Comparison of ENCODE assay signal across 8 cellular contexts in the genomic region with DNA sequence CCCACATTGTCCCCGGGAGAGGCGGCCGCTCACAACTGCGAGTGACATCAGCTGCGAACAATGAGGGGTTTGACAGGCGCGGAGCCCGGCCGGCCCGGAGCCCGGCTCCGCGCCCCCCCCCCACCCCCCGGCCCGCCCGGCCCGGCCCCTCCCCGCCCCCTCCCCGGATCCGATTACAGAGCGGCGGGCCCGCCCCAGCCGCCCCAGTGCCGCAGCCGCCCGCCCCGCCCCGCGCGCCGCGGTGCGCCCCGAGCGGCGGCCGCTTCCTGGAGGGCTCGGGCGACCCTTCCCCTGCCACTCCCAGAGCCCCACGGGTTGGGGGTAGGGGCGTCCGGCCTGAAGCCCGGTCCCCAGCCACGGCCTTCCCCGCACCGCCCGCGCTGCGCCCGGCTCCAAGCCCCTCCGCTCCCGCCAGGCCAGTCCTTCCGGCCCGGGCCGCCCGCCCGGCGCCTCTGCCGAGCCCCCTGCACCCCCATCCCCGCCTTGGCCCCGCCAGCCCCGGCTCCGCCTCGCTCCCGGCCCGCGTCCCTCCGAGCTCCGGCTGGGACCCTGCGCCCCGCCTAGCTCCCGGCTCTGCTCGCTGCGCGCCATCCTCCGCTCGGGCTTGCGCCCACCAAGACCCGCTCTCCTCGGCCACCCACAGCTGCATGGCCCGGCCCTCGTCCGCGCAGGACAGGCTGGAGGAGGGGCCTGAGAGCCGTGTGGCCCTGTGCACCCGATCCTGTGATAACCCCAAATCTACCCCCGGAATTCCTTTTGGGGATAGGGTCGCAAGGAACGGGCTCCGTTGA. TPM values are rescaled to one million over a fixed set of nuclear protein-coding genes. Genes with fewer than 3 reads are reported as not detected.
DNase-seq lines count a peak whose midpoint lies in the region; ATAC-seq and TF ChIP-seq lines count a peak whose summit lies in the region.

A gene (minus strand): TSS at position 71 of the 791 bp plus-strand sequence. CDS start 6,214 bp downstream, outside the sequence.

- H3K9ac ChIP-seq in mesendoderm (ENCODE audit: low read length) = peak within 1 kb of the TSS; percentile 92

- peak within 1 kb of the TSS; percentile 95 for H3K18ac ChIP-seq in mesendoderm (ENCODE audit: low read length)

- peak within 1 kb of the TSS; percentile 76 for H3K4me2 ChIP-seq in mesendoderm (ENCODE audit: low read length)

- H3K56ac ChIP-seq in mesendoderm (ENCODE audit: low read length) = peak within 1 kb of the TSS; percentile 94

- H2BK15ac ChIP-seq in mesendoderm (replicated peaks; ENCODE audit: low read depth) = no peak within 1 kb of the TSS

- no peaks in the 10 kb centered on the region for H3K9me3 ChIP-seq in A673 (ENCODE audit: low read depth, low read length, poor library complexity, severe bottlenecking)

- in situ Hi-C loops in endometrial microvascular endothelial cells (cut with HindIII; ENCODE audit: inconsistent ontology term, low pct_unique_long_range_greater_than_20kb, low sequenced_read_pairs) = no loop called here

- peak within 1 kb of the TSS; percentile 99 for H3K4ac ChIP-seq in mesendoderm (ENCODE audit: low read depth, low read length)

- H3K27ac ChIP-seq in A673 (ENCODE audit: low read depth, low read length, poor library complexity, severe bottlenecking) (peak within 1 kb of the TSS; percentile 30), mesendoderm (ENCODE audit: low read depth, low read length) (peak within 1 kb of the TSS; percentile 91), substantia nigra (ENCODE audit: low read depth, low read length, poor library complexity, severe bottlenecking) (peak within 1 kb of the TSS; percentile 99)

- WGBS in mesendoderm (ENCODE audit: extremely low coverage, insufficient coverage, low lambda C conversion rate) = no CpG with 5 or more reads among the region's 91 CpGs

- H4K8ac ChIP-seq in mesendoderm (ENCODE audit: low read depth, low read length) = peak within 1 kb of the TSS; percentile 77

- peak within 1 kb of the TSS; percentile 69 for H2AK5ac ChIP-seq in mesendoderm (ENCODE audit: low read length)

- H3K79me1 ChIP-seq in mesendoderm (ENCODE audit: low read length) = peaks cover 6% of the 10 kb centered on the region

- H3K4me3 ChIP-seq in A673 (ENCODE audit: low read depth, low read length, poor library complexity, severe bottlenecking) (peak within 1 kb of the TSS; percentile 53), mesendoderm (ENCODE audit: low read length) (peak within 1 kb of the TSS; percentile 55)

- no peaks in the 10 kb centered on the region for H3K79me2 ChIP-seq in mesendoderm (ENCODE audit: control insufficient read depth, insufficient read depth, low read length)

- no TSS peak for BruUV-seq in A673 (replicated peaks; lab: Mats Ljungman, UMichigan)

- intact Hi-C loops in A673 (cut with micrococcal nuclease; ENCODE audit: unreplicated experiment) = no loop called here

- ATAC-seq in GM18498 (IDR thresholded peaks at IDR 0.05; ENCODE audit: unreplicated experiment) = peak; percentile 67

- peak within 1 kb of the TSS; percentile 83 for H3K23ac ChIP-seq in mesendoderm (ENCODE audit: low read length)

- TF ChIP-seq CTCF in A673 (conservative IDR thresholded peaks at IDR 0.05; ENCODE audit: low read depth, low read length) = no peak

- CTCF ChIA-PET in A673 (lab: Charles Lee) = interaction anchor here (0.6 kb wide), 4 partner anchors 63 to 1352 kb away, joined by 3 to 9 read pairs (median 4); no protein-coding TSS in a partner anchor

- POLR2A ChIA-PET in A673 (lab: Charles Lee; ENCODE audit: low non-redundant PET) = interaction anchor here (0.6 to 0.7 kb wide), 2 partner anchors 37 to 235 kb away, joined by 3 to 5 read pairs; no protein-coding TSS in a partner anchor

- H3K27me3 ChIP-seq in A673 (replicated peaks; ENCODE audit: insufficient read depth, low read depth, low read length, poor library complexity) = no peaks in the 10 kb centered on the region
- H3K27me3 ChIP-seq in mesendoderm (ENCODE audit: insufficient read depth, low read length, poor library complexity) = no peaks in the 10 kb centered on the region

- H3K36me3 ChIP-seq in A673 (ENCODE audit: insufficient read depth, low read length, poor library complexity, severe bottlenecking) (no peaks in the 10 kb centered on the region), mesendoderm (ENCODE audit: control insufficient read depth, insufficient read depth, low read length) (no peaks in the 10 kb centered on the region)

- DNase-seq in A673 (ENCODE audit: low spot score) = no peak
- peak; percentile 78 for DNase-seq in HuH-7 (ENCODE audit: low spot score)
- peak; percentile 22 for DNase-seq in activated CD4-positive, alpha-beta T cell treated with anti-CD3 and anti-CD28 coated beads, Interleukin-2, amount 50 U/mL, for 1 hour
- peak; percentile 82 for DNase-seq in mesendoderm
- DNase-seq in substantia nigra (lab: John Stamatoyannopoulos, UW) = peak in 48 of 49 donors; percentile 19 to 90 (median 78)
- no peak for DNase-seq in epidermal melanocyte (ENCODE audit: insufficient read length, low spot score)

- peak within 1 kb of the TSS; percentile 42 for H4K5ac ChIP-seq in mesendoderm (ENCODE audit: low read length)

- peak within 1 kb of the TSS; percentile 86 for H2BK5ac ChIP-seq in mesendoderm (ENCODE audit: low read length)

- H3K4me1 ChIP-seq in A673 (ENCODE audit: insufficient read depth, low read length, poor library complexity, severe bottlenecking) (no peaks in the 10 kb centered on the region), mesendoderm (ENCODE audit: control insufficient read depth, low read depth, low read length) (peaks cover 13% of the 10 kb centered on the region)

- H2BK120ac ChIP-seq in mesendoderm (ENCODE audit: low read depth, low read length) = peak within 1 kb of the TSS; percentile 68

RNA-seq across cellular contexts. Expression of the gene that starts here (rescaled TPM):
- total RNA-seq in A673 (2021) (5.3 and 8.1 TPM in 2 replicates), endometrial microvascular endothelial cells (ENCODE audit: inconsistent ontology term) (77.8 TPM)
- polyA plus RNA-seq in mesendoderm (2013, experiment 1 of 2) = 14.4 TPM
- polyA plus RNA-seq in mesendoderm (2013, experiment 2 of 2) = 14.3 TPM

Comparison
In these comparisons a context has a peak if more than half of its experiments do, and no peak if none do; other contexts are left out.
1. DNase-seq: peak in HuH-7 (single experiment), activated CD4-positive, alpha-beta T cell treated with anti-CD3 and anti-CD28 coated beads, Interleukin-2, amount 50 U/mL, for 1 hour (single experiment), mesendoderm (single experiment) and substantia nigra (48 of 49); none in A673 (single experiment) and epidermal melanocyte (single experiment).
2. H3K27ac ChIP-seq: peak in every context shown above with its lines; median percentile 99 in substantia nigra; 91 in mesendoderm; 30 in A673.